Comparison of ENCODE assay signal across 26 cellular contexts in genomic region chr10:5896765-5897340, GRCh38. TPM values are rescaled to one million over a fixed set of nuclear protein-coding genes. Genes with fewer than 3 reads are reported as not detected.
DNase-seq lines count a peak whose midpoint lies in the region; FAIRE-seq and TF ChIP-seq lines count a peak whose summit lies in the region.
"Had no signal": no experiment of that assay in that cellular context is flagged by ENCODE, and none has a peak within 500 bp of the region (broad histone marks: within the 10 kb centered on the region; RNA-seq: fewer than 3 reads in every experiment).

No MANE protein-coding gene starts in this region.

- no peaks in the 10 kb centered on the region for H3K36me3 ChIP-seq in cardiac muscle cell
- no peaks in the 10 kb centered on the region for H3K36me3 ChIP-seq in KMS-11 (ENCODE audit: insufficient read depth)

- H3K9ac ChIP-seq in KMS-11, result peak overlapping the region; percentile 42; the same call in 1 of the 2 replicates

- DNase-seq in cardiac muscle cell (ENCODE audit: low read depth in 1 of 2, low spot score in 1 of 2), result no peak
- no peak for DNase-seq in cardiac septum (ENCODE audit: low spot score)
- DNase-seq in amniotic epithelial cell (ENCODE audit: low read depth), result peak; percentile 19
- peak; percentile 31 for DNase-seq in putamen (ENCODE audit: low spot score)
- no peak for DNase-seq in activated T-cell treated with anti-CD3 and anti-CD28 coated beads, Interleukin-2, amount 50 U/mL, for 1 hour
- no peak for DNase-seq in HTR-8/SVneo (ENCODE audit: insufficient read length, low spot score)
- no peak for DNase-seq in medulla oblongata (ENCODE audit: extremely low spot score)
- DNase-seq: activated CD8-positive, alpha-beta T cell treated with anti-CD3 and anti-CD28 coated beads, Interleukin-2, amount 10 ng/mL, durations not matched to agents 7 days and 5 days; anterior cingulate cortex; COR-L47; cortex of kidney; foreskin fibroblast; mesenchymal stem cell; NCI-H1105; NCI-H2029 treated with DMSO at 0.1 percent for 48 hours; NCI-H526; SJCRH30; small intestine; stimulated activated CD4-positive, alpha-beta T cell treated with anti-CD3 and anti-CD28 coated beads, Interleukin-1b, Interleukin-23, amount 100 ng/mL, for 48 hours; stimulated activated CD8-positive, alpha-beta memory T cell treated with anti-CD3 and anti-CD28 coated beads, Interleukin-4, amount 100 ng/mL, for 48 hours; upper lobe of left lung had no signal

- H3K4me3 ChIP-seq in cardiac muscle cell (no peak overlapping the region), KMS-11 (IDR thresholded peaks at IDR 0.05; ENCODE audit: insufficient read depth, low read depth, low read length) (no peak overlapping the region)
- H3K4me3 ChIP-seq: A549, SJCRH30, upper lobe of left lung had no signal

- no peak for FAIRE-seq in HTR-8/SVneo (lab: Jason Lieb, UNC)
- FAIRE-seq: A549, bronchial epithelial cell, G401.6, GM19239, small intestine had no signal

- peak overlapping the region; percentile 97 for H3K4me2 ChIP-seq in KMS-11
- H3K4me2 ChIP-seq: A549 had no signal

- no peaks in the 10 kb centered on the region for H3K9me3 ChIP-seq in cardiac muscle cell (ENCODE audit: low read depth)
- H3K9me3 ChIP-seq: A549, SJCRH30 had no signal

- intact Hi-C loops in cardiac septum (cut with DNase I), result no loop called here

- H3K27me3 ChIP-seq in cardiac muscle cell (no peaks in the 10 kb centered on the region), KMS-11 (ENCODE audit: insufficient read depth, low read depth) (no peaks in the 10 kb centered on the region)
- H3K27me3 ChIP-seq: SJCRH30, upper lobe of left lung had no signal

- no peak overlapping the region for H2AFZ ChIP-seq in KMS-11 (ENCODE audit: low read depth)

- TF ChIP-seq CTCF in cardiac muscle cell (IDR thresholded peaks at IDR 0.05; ENCODE audit: low read depth, low read length), result no peak
- TF ChIP-seq CTCF in KMS-11 (conservative IDR thresholded peaks at IDR 0.05; ENCODE audit: low read depth, low read length), result no peak

- peaks cover 48% of the 10 kb centered on the region for H3K79me2 ChIP-seq in KMS-11 (ENCODE audit: insufficient read depth, low read depth)

- H4K20me1 ChIP-seq in KMS-11 (ENCODE audit: insufficient read depth), result no peaks in the 10 kb centered on the region; the same call in 1 of the 2 replicates

- H3K27ac ChIP-seq in cardiac muscle cell (peak overlapping the region; percentile 95), KMS-11 (peak overlapping the region; percentile 67)
- H3K27ac ChIP-seq: A549, SJCRH30, upper lobe of left lung had no signal

- H3K4me1 ChIP-seq in cardiac muscle cell (ENCODE audit: low read depth) (peaks cover 60% of the 10 kb centered on the region), KMS-11 (ENCODE audit: low read depth, poor library complexity, severe bottlenecking) (peaks cover 58% of the 10 kb centered on the region)
- H3K4me1 ChIP-seq: A549, SJCRH30 had no signal

RNA-seq across cellular contexts. Expression of gene FBH1, which starts 6.8 kb away (rescaled TPM):
- total RNA-seq in cardiac muscle cell (168 and 196 TPM in 2 replicates), cardiac septum (73.8 TPM)
- polyA plus RNA-seq in cardiac muscle cell, result 185 and 213 TPM in 2 replicates

RNA-seq across cellular contexts. Expression of gene ANKRD16, which starts 7.2 kb away (rescaled TPM):
- total RNA-seq in cardiac muscle cell (22.4 and 32.3 TPM in 2 replicates), cardiac septum (3.9 TPM)
- polyA plus RNA-seq in cardiac muscle cell, result 29.0 and 33.8 TPM in 2 replicates

Comparison
In these comparisons a context has a peak if more than half of its experiments do, and no peak if none do; other contexts are left out.
1. DNase-seq: peak in amniotic epithelial cell (single experiment) and putamen (single experiment); none in cardiac muscle cell (0 of 2), cardiac septum (single experiment), activated T-cell treated with anti-CD3 and anti-CD28 coated beads, Interleukin-2, amount 50 U/mL, for 1 hour (single experiment), HTR-8/SVneo (single experiment) and medulla oblongata (single experiment).